In genomic region chr11:68563454-68563853, GRCh38 we compare ENCODE assay signal across 17 cellular contexts.
A peak's percentile ranks its signal among the peaks of the same experiment; 100 is the strongest.
DNase-seq lines count a peak whose midpoint lies in the region; ATAC-seq and TF ChIP-seq lines count a peak whose summit lies in the region.
"Had no signal": no experiment of that assay in that cellular context is flagged by ENCODE, and none has a peak within 500 bp of the region (broad histone marks: within the 10 kb centered on the region; RNA-seq: fewer than 3 reads in every experiment).

No MANE protein-coding gene starts in this region.

- 0 out of 2 replicates have a peak, but pooled peaks cover 9% of the 10 kb centered on the region for H3F3A ChIP-seq in GM23338 (replicated peaks; ENCODE audit: low read depth)

- no peak overlapping the region for H3K4me2 ChIP-seq in GM23338
- H3K4me2 ChIP-seq: A549 had no signal

- H3K79me2 ChIP-seq in GM23338 (replicated peaks; ENCODE audit: insufficient read depth), result peaks cover 21% of the 10 kb centered on the region

- no peaks in the 10 kb centered on the region for H3K9me2 ChIP-seq in GM23338 (ENCODE audit: insufficient read depth)

- peaks cover 25% of the 10 kb centered on the region for H3K36me3 ChIP-seq in GM23338 (ENCODE audit: insufficient read depth)
- H3K36me3 ChIP-seq in endodermal cell (ENCODE audit: control insufficient read depth, insufficient read depth, low read length), result peaks cover 90% of the 10 kb centered on the region

- H3K27me3 ChIP-seq in GM23338 (ENCODE audit: insufficient read depth) (no peaks in the 10 kb centered on the region), endodermal cell (ENCODE audit: control insufficient read depth, insufficient read depth, low read length, poor library complexity, severe bottlenecking) (no peaks in the 10 kb centered on the region)

- H3K4me3 Mint-ChIP-seq in activated T-cell treated with anti-CD3 and anti-CD28 coated beads, Interleukin-2, amount 50 U/mL, for 72 hours, result peak overlapping the region in 1 of 2 donors; percentile 20
- H3K4me3 Mint-ChIP-seq in GM23338, result no peak overlapping the region
- H3K4me3 Mint-ChIP-seq in T-helper 17 cell, result no peak overlapping the region
- no peak overlapping the region for H3K4me3 Mint-ChIP-seq in endodermal cell
- H3K4me3 Mint-ChIP-seq: CD14-positive monocyte had no signal

- no peak for TF ChIP-seq CTCF in GM23338 (conservative IDR thresholded peaks at IDR 0.05; ENCODE audit: low read depth in 2 of 2)
- no peak for TF ChIP-seq CTCF in endodermal cell (conservative IDR thresholded peaks at IDR 0.05)

- H3K9me3 ChIP-seq in T-helper 17 cell (ENCODE audit: control insufficient read depth, low read length, poor library complexity, severe bottlenecking) (no peaks in the 10 kb centered on the region), endodermal cell (ENCODE audit: control insufficient read depth, low read length) (no peaks in the 10 kb centered on the region)
- H3K9me3 ChIP-seq: A549, Caco-2 had no signal

- WGBS in endodermal cell (ENCODE audit: insufficient coverage in 1 of 2, insufficient read length in 1 of 2), 2 experiments, result 98% methylated on average over 2 of the region's 2 CpGs; no CpG with 5 or more reads in 1 of the 2 experiments

- H3K9me3 Mint-ChIP-seq in activated T-cell treated with anti-CD3 and anti-CD28 coated beads, Interleukin-2, amount 50 U/mL, for 72 hours, result no peaks in the 10 kb centered on the region
- no peaks in the 10 kb centered on the region for H3K9me3 Mint-ChIP-seq in GM23338
- H3K9me3 Mint-ChIP-seq in endodermal cell, result no peaks in the 10 kb centered on the region
- H3K9me3 Mint-ChIP-seq: CD8-positive, alpha-beta memory T cell had no signal

- H3K4me1 ChIP-seq in GM23338 (ENCODE audit: insufficient read depth) (no peaks in the 10 kb centered on the region), endodermal cell (ENCODE audit: control insufficient read depth, insufficient read depth, low read length) (no peaks in the 10 kb centered on the region)
- H3K4me1 ChIP-seq: A549, Caco-2 had no signal

- H3K4me1 Mint-ChIP-seq in activated T-cell treated with anti-CD3 and anti-CD28 coated beads, Interleukin-2, amount 50 U/mL, for 72 hours (ENCODE audit: low read depth), result peaks cover 12% of the 10 kb centered on the region
- no peaks in the 10 kb centered on the region for H3K4me1 Mint-ChIP-seq in GM23338
- H3K4me1 Mint-ChIP-seq in T-helper 17 cell, result peaks cover 22% of the 10 kb centered on the region
- no peaks in the 10 kb centered on the region for H3K4me1 Mint-ChIP-seq in endodermal cell

- H3K27ac Mint-ChIP-seq in activated T-cell treated with anti-CD3 and anti-CD28 coated beads, Interleukin-2, amount 50 U/mL, for 72 hours, result peak overlapping the region; percentile 55
- H3K27ac Mint-ChIP-seq in GM23338, result no peak overlapping the region
- peak overlapping the region; percentile 47 for H3K27ac Mint-ChIP-seq in T-helper 17 cell
- H3K27ac Mint-ChIP-seq in endodermal cell, result peak overlapping the region; percentile 35
- H3K27ac Mint-ChIP-seq: CD14-positive monocyte had no signal

- peaks cover 10 to 37% of the 10 kb centered on the region in 2 donors for H3K36me3 Mint-ChIP-seq in activated T-cell treated with anti-CD3 and anti-CD28 coated beads, Interleukin-2, amount 50 U/mL, for 72 hours (ENCODE audit: insufficient read depth in 2 of 2)
- peaks cover 70% of the 10 kb centered on the region for H3K36me3 Mint-ChIP-seq in GM23338 (ENCODE audit: low read depth)
- peaks cover 15% of the 10 kb centered on the region for H3K36me3 Mint-ChIP-seq in T-helper 17 cell (ENCODE audit: low read depth)
- H3K36me3 Mint-ChIP-seq in endodermal cell (ENCODE audit: low read depth), result peaks cover 74% of the 10 kb centered on the region

- H3K27ac ChIP-seq in GM23338 (ENCODE audit: low read depth), result 0 out of 2 replicates have a peak overlapping the region, but pooled peaks have one; percentile 14
- no peak overlapping the region for H3K27ac ChIP-seq in endodermal cell (ENCODE audit: low read depth, low read length)
- H3K27ac ChIP-seq: A549, GM23248 had no signal

- H4K20me1 ChIP-seq in GM23338 (replicated peaks; ENCODE audit: insufficient read depth), result peaks cover 26% of the 10 kb centered on the region; the same call in 1 of the 2 replicates

- no peak overlapping the region for H2AFZ ChIP-seq in GM23338
- H2AFZ ChIP-seq: GM23248 had no signal

- DNase-seq in activated T-cell treated with anti-CD3 and anti-CD28 coated beads, Interleukin-2, amount 50 U/mL, for 72 hours, result no peak
- DNase-seq in activated T-cell treated with anti-CD3 and anti-CD28 coated beads, Interleukin-2, amount 50 U/mL, for 1 hour, result no peak
- DNase-seq in GM23338 (ENCODE audit: low spot score) (no peak), T-helper 17 cell (no peak), endodermal cell (no peak)
- DNase-seq: Caco-2; CD8-positive, alpha-beta memory T cell; DND-41; GF-D8; GM23248; H7; IMR-90 had no signal

- no peak overlapping the region for H3K4me3 ChIP-seq in GM23338
- no peak overlapping the region for H3K4me3 ChIP-seq in endodermal cell (ENCODE audit: low read length)
- H3K4me3 ChIP-seq: A549, GM23248 had no signal

- peak in 1 of 2 donors; percentile 55 for ATAC-seq in activated T-cell treated with anti-CD3 and anti-CD28 coated beads, Interleukin-2, amount 50 U/mL, for 72 hours (replicated peaks in 1 of 2)
- ATAC-seq in GM23338 (no peak), T-helper 17 cell (no peak), HG03108 (IDR thresholded peaks at IDR 0.05; ENCODE audit: unreplicated experiment) (no peak), GM18520 (IDR thresholded peaks at IDR 0.05; ENCODE audit: unreplicated experiment) (no peak), GM19035 (IDR thresholded peaks at IDR 0.05; ENCODE audit: unreplicated experiment) (no peak)
- ATAC-seq: A549 had no signal

- H3K9ac ChIP-seq in endodermal cell (ENCODE audit: extremely low read depth, low read length, poor library complexity, severe bottlenecking), result no peak overlapping the region
- H3K9ac ChIP-seq: GM23248 had no signal

- no peaks in the 10 kb centered on the region for H3K27me3 Mint-ChIP-seq in activated T-cell treated with anti-CD3 and anti-CD28 coated beads, Interleukin-2, amount 50 U/mL, for 72 hours (ENCODE audit: low read depth)
- H3K27me3 Mint-ChIP-seq in GM23338 (ENCODE audit: insufficient read depth, low read depth, poor library complexity) (no peaks in the 10 kb centered on the region), T-helper 17 cell (no peaks in the 10 kb centered on the region), endodermal cell (ENCODE audit: insufficient read depth) (no peaks in the 10 kb centered on the region)
- H3K27me3 Mint-ChIP-seq: CD8-positive, alpha-beta memory T cell had no signal

TF ChIP-seq in GM23338, 12 proteins besides CTCF, POLR2A, EP300 and RAD21:
- no peak for TF ChIP-seq STAT1 (IDR thresholded peaks at IDR 0.05; ENCODE audit: unreplicated experiment)
- no peak for TF ChIP-seq ZNF331 (CRISPR knock-in tag; IDR thresholded peaks at IDR 0.05; ENCODE audit: low read depth)
- no peak for TF ChIP-seq POLR2AphosphoS5 (IDR thresholded peaks at IDR 0.05; ENCODE audit: low read depth)
- TF ChIP-seq ZNF114 (CRISPR knock-in tag; IDR thresholded peaks at IDR 0.05), result no peak
- TF ChIP-seq NANOG (IDR thresholded peaks at IDR 0.05; ENCODE audit: borderline replicate concordance), result no peak
- no peak for TF ChIP-seq CREB1 (CRISPR knock-in tag; IDR thresholded peaks at IDR 0.05; ENCODE audit: low read depth)
- TF ChIP-seq JUNB (IDR thresholded peaks at IDR 0.05; ENCODE audit: unreplicated experiment), result no peak
- TF ChIP-seq ETS1 (IDR thresholded peaks at IDR 0.05), result no peak
- TF ChIP-seq EZH2phosphoT487 (IDR thresholded peaks at IDR 0.05; ENCODE audit: unreplicated experiment), result no peak
